ENCODE assay signal across 26 cellular contexts in the genomic region with DNA sequence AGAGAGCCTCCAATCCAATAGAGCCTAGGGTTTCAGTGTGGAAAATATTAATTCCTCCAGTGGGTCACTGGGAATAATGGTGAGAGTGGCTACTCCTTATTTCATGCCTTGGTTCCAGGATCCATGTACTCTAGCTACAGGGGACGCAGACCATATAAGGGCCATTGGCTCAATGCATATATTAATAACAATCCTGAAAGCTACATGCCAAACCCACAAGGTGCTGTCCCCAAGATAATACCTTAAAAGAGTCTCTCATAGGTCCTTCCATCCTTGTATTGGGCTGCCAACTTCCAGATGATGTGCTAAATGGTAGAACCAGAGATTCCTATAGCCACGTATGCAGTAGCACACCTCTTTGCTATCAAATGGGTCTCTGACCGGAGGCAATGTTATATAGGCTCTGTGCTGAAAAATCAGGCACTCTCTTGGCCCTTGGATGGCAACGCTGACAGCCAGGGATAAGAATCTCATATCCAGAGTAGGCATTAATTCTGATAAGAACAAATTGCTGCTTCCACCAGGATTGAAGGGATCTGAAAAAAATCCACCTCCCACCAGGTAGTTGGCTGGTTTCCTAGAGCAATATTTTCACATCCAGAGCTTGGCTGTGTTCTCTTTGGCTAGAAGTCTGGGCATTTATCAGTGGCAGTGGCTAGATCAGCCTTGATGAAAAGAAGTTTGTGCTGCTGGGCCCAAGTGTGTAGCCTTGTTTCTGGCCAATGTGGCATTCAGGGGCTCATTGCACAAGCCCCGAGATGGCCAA.
"Had no signal": no experiment of that assay in that cellular context is flagged by ENCODE, and none has a peak within 500 bp of the region (broad histone marks: within the 10 kb centered on the region; RNA-seq: fewer than 3 reads in every experiment).

No MANE protein-coding gene starts in this region.

- H3K4me1 ChIP-seq: lower lobe of right lung, prostate gland, right atrium auricular region, stomach had no signal

- H3K36me3 Mint-ChIP-seq: type B pancreatic cell had no signal

- H3K4me2 ChIP-seq: smooth muscle cell had no signal

- ATAC-seq: effector memory CD8-positive, alpha-beta T cell; left ventricle myocardium superior; lower lobe of right lung; naive thymus-derived CD8-positive, alpha-beta T cell; sciatic nerve had no signal

- H3K4me3 Mint-ChIP-seq: effector memory CD8-positive, alpha-beta T cell; immature natural killer cell; naive thymus-derived CD8-positive, alpha-beta T cell; nephron progenitor cell; type B pancreatic cell had no signal

- H3K27ac ChIP-seq: coronary artery, lower lobe of right lung, prostate gland, right atrium auricular region, stomach, thyroid gland had no signal

- H3K4me3 ChIP-seq: coronary artery, lower lobe of right lung, prostate gland, right atrium auricular region, smooth muscle cell, stomach, thyroid gland had no signal

- H3K27me3 ChIP-seq: right atrium auricular region, stomach, thyroid gland had no signal

- H3K9me3 ChIP-seq: lower lobe of right lung, prostate gland, right atrium auricular region, stomach, thyroid gland had no signal

- H3K4me1 Mint-ChIP-seq: immature natural killer cell had no signal

- H3K27ac Mint-ChIP-seq: effector memory CD8-positive, alpha-beta T cell; immature natural killer cell; nephron progenitor cell; type B pancreatic cell had no signal

- FAIRE-seq: endometrium, frontal cortex had no signal

- DNase-seq: dermis blood vessel endothelial cell; effector memory CD8-positive, alpha-beta T cell; erythroblast; hypothalamus; immature natural killer cell; islet precursor cell; left ventricle myocardium superior; lower lobe of right lung; naive thymus-derived CD8-positive, alpha-beta T cell; nephron progenitor cell; nucleus accumbens; stimulated activated CD4-positive, alpha-beta T cell treated with anti-CD3 and anti-CD28 coated beads, Interleukin-12 subunit alpha, Interleukin-12 subunit beta, amount 100 ng/mL, for 4 hours; stimulated activated CD4-positive, alpha-beta T cell treated with anti-CD3 and anti-CD28 coated beads, Interleukin-1b, Interleukin-23, amount 100 ng/mL, for 48 hours; stimulated activated CD4-positive, alpha-beta T cell treated with anti-CD3 and anti-CD28 coated beads, Interleukin-4, amount 100 ng/mL, for 1 hour; stimulated activated CD8-positive, alpha-beta memory T cell treated with anti-CD3 and anti-CD28 coated beads, Interleukin-4, amount 100 ng/mL, for 48 hours; stimulated activated naive CD4-positive, alpha-beta T cell treated with Interleukin-2 at 50 U/mL for 16 hours; stomach; thyroid gland had no signal

- H3K36me3 ChIP-seq: lower lobe of right lung, prostate gland, right atrium auricular region, stomach, thyroid gland had no signal
